8 cellular contexts compared by ENCODE assay signal in the genomic region with DNA sequence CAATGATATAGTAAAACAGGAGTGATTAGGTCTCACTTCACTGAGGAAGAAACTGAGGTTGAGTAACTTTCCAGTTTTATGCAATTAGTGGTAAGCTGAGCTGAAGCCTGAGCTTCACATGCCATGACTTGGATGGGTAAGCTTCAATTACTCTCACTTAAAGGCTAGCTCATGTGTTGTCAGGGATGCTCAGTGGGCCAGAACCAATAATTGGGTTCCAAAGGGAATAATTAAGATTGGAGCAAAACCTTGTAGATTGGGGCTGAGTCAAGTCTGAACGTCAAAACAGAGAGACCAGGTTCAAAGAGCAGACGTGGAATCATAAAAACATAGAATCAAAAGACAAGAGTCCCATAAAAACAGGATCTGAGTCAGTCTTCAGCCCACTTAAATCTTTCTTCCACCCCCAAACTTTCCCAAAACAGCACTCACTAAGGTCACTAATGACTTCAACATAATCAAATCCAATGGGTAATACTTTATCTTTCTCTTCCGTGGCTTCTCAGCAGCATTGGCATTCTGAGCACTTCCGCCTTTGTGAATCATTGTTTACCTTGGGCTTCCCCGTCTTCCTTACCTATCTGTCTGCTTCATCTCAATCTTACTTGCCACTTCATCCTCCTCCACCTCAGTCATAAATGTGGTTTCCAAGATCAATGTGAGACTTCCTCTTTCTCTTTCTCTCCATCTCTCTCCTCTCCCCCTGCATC. TPM values are rescaled to one million over a fixed set of nuclear protein-coding genes. Genes with fewer than 3 reads are reported as not detected.
DNase-seq lines count a peak whose midpoint lies in the region; ATAC-seq and TF ChIP-seq lines count a peak whose summit lies in the region.

No MANE protein-coding gene starts in this region.

- H3K36me3 ChIP-seq in brain microvascular endothelial cell (replicated peaks): no peaks in the 10 kb centered on the region
- H3K36me3 ChIP-seq in right atrium auricular region: no peaks in the 10 kb centered on the region

- no peaks in the 10 kb centered on the region for H3K27me3 ChIP-seq in brain microvascular endothelial cell (replicated peaks)
- no peaks in the 10 kb centered on the region for H3K27me3 ChIP-seq in right atrium auricular region

- ATAC-seq in GM19452 (IDR thresholded peaks at IDR 0.05; ENCODE audit: unreplicated experiment): peak; percentile 91
- peak; percentile 90 for ATAC-seq in HG03520 (IDR thresholded peaks at IDR 0.05; ENCODE audit: unreplicated experiment)

- in situ Hi-C loops in brain microvascular endothelial cell (cut with HindIII; ENCODE audit: low pct_ligation_motif_present, low sequenced_read_pairs): no loop called here

- H3K4me1 ChIP-seq in right atrium auricular region: no peaks in the 10 kb centered on the region

- H3K27ac ChIP-seq in C4-2B (peak overlapping the region; percentile 75), brain microvascular endothelial cell (peak overlapping the region; percentile 74), right atrium auricular region (no peak overlapping the region)

- H3K9me3 Mint-ChIP-seq in osteocyte (ENCODE audit: unreplicated experiment): no peaks in the 10 kb centered on the region

- H3K9me3 ChIP-seq in right atrium auricular region: no peaks in the 10 kb centered on the region

- H3K4me3 ChIP-seq in brain microvascular endothelial cell (ENCODE audit: low read depth, low read length) (no peak overlapping the region), right atrium auricular region (no peak overlapping the region)

- H3K27ac Mint-ChIP-seq in osteocyte (ENCODE audit: unreplicated experiment): no peak overlapping the region

- TF ChIP-seq CTCF in C4-2B (conservative IDR thresholded peaks at IDR 0.05): no peak
- TF ChIP-seq CTCF in brain microvascular endothelial cell (IDR thresholded peaks at IDR 0.05; ENCODE audit: low read depth, low read length, missing control alignments): no peak
- no peak for TF ChIP-seq CTCF in osteocyte (IDR thresholded peaks at IDR 0.05)
- no peak for TF ChIP-seq CTCF in right atrium auricular region (IDR thresholded peaks at IDR 0.05)

- H3K27me3 Mint-ChIP-seq in osteocyte (ENCODE audit: unreplicated experiment): peaks cover 3% of the 10 kb centered on the region

- H3K4me1 Mint-ChIP-seq in osteocyte (ENCODE audit: unreplicated experiment): peaks cover 13% of the 10 kb centered on the region

- H3K4me3 Mint-ChIP-seq in osteocyte (ENCODE audit: unreplicated experiment): no peak overlapping the region

- DNase-seq in brain microvascular endothelial cell (peak; percentile 80), HuH-7 (ENCODE audit: low spot score) (no peak), osteocyte (ENCODE audit: extremely low spot score, unreplicated experiment) (no peak), right atrium auricular region (ENCODE audit: low spot score) (no peak)
- no peak for DNase-seq in activated CD8-positive, alpha-beta memory T cell treated with anti-CD3 and anti-CD28 coated beads, Interleukin-2, amount 50 U/mL, for 4 hours

- no peaks in the 10 kb centered on the region for H3K36me3 Mint-ChIP-seq in osteocyte (ENCODE audit: unreplicated experiment)

RNA-seq across cellular contexts. Expression of a gene that starts 23.0 kb away (rescaled TPM):
- total RNA-seq in osteocyte (56.2 and 56.5 TPM in 2 replicates), right atrium auricular region (10 to 100 TPM; 21.1 to 22.5 TPM)

Comparison
In these comparisons a context has a peak if more than half of its experiments do, and no peak if none do; other contexts are left out.
1. H3K27ac ChIP-seq: peak in C4-2B (single experiment) and brain microvascular endothelial cell (single experiment); none in right atrium auricular region (0 of 2).